ENCODE assay signal across 18 cellular contexts in genomic region chr4:150855981-150856510, GRCh38.
A peak's percentile ranks its signal among the peaks of the same experiment; 100 is the strongest.
DNase-seq lines count a peak whose midpoint lies in the region; ATAC-seq, FAIRE-seq and TF ChIP-seq lines count a peak whose summit lies in the region.
"Had no signal": no experiment of that assay in that cellular context is flagged by ENCODE, and none has a peak within 500 bp of the region (broad histone marks: within the 10 kb centered on the region; RNA-seq: fewer than 3 reads in every experiment).

No MANE protein-coding gene starts in this region.

- no peak for DNase-seq in GM12891 (ENCODE audit: insufficient read length, low spot score)
- no peak for DNase-seq in GM12878 (ENCODE audit: low read depth, low spot score)
- DNase-seq in HepG2 (ENCODE audit: low spot score): no peak
- DNase-seq in breast epithelium (ENCODE audit: low spot score in 2 of 2): no peak
- DNase-seq: DMS 273 treated with DMSO at 0.1 percent for 48 hours, GF-D8, NCI-H1436, NCI-H2029, NCI-H2171, NCI-H446, NCI-H69, SJCRH30 had no signal

- H3K79me2 ChIP-seq in GM12878 (ENCODE audit: control insufficient read depth, insufficient read depth, low read length) (no peaks in the 10 kb centered on the region), HepG2 (ENCODE audit: insufficient read depth, low read length) (no peaks in the 10 kb centered on the region)

- RAD21 ChIA-PET in GM12878 (lab: Charles Lee; ENCODE audit: unreplicated experiment): interaction anchor here (1.6 to 2.2 kb wide), 2 partner anchors 11 to 27 kb away, joined by 4 to 15 read pairs; no protein-coding TSS in a partner anchor

- POLR2A ChIA-PET in GM12878 (lab: Charles Lee): no interaction called here
- POLR2A ChIA-PET in HepG2 (lab: Yijun Ruan, JAX): no interaction called here

- BruUV-seq in GM12878 (replicated peaks; lab: Mats Ljungman, UMichigan) (no TSS peak), HepG2 (replicated peaks; lab: Mats Ljungman, UMichigan) (no TSS peak)

- H3K4me2 ChIP-seq in GM12878 (ENCODE audit: control insufficient read depth, insufficient read depth): no peak overlapping the region
- H3K4me2 ChIP-seq in HepG2 (ENCODE audit: low read depth, low read length): no peak overlapping the region
- H3K4me2 ChIP-seq: KMS-11 had no signal

- ATAC-seq in GM19463 (IDR thresholded peaks at IDR 0.05; ENCODE audit: unreplicated experiment): peak; percentile 74
- ATAC-seq in HG02678 (IDR thresholded peaks at IDR 0.05; ENCODE audit: unreplicated experiment): peak; percentile 68
- peak; percentile 89 for ATAC-seq in GM12878
- ATAC-seq in HG03139 (IDR thresholded peaks at IDR 0.05; ENCODE audit: unreplicated experiment): no peak
- no peak for ATAC-seq in HepG2
- no peak for ATAC-seq in HG03354 (IDR thresholded peaks at IDR 0.05; ENCODE audit: poor library complexity, severe bottlenecking, unreplicated experiment)

- no peak for TF ChIP-seq CTCF in GM12878 (IDR thresholded peaks at IDR 0.05 in 2 of 3, conservative IDR thresholded peaks at IDR 0.05 in 1 of 3; ENCODE audit: control insufficient read depth in 2 of 3, extremely low read depth in 1 of 3, insufficient read depth in 1 of 3, low read depth in 3 of 3, low read length in 3 of 3)
- no peak for TF ChIP-seq CTCF in HepG2 (CRISPR knock-in tag; IDR thresholded peaks at IDR 0.05)
- no peak for TF ChIP-seq CTCF in breast epithelium (IDR thresholded peaks at IDR 0.05)

- H4K20me1 ChIP-seq in GM12878 (ENCODE audit: control insufficient read depth, insufficient read depth) (no peaks in the 10 kb centered on the region), HepG2 (ENCODE audit: insufficient read depth, low read length) (no peaks in the 10 kb centered on the region)

- CTCF ChIA-PET in GM12878 (lab: Yijun Ruan, JAX) (interaction anchor here (0.7 to 4.7 kb wide), 7 partner anchors 11 to 558 kb away, joined by 3 to 44 read pairs (median 3); no protein-coding TSS in a partner anchor), HepG2 (lab: Yijun Ruan, JAX; ENCODE audit: low intra/inter-chr PET ratio, low total read pairs) (no interaction called here)

- TF ChIP-seq EP300 in GM12878 (IDR thresholded peaks at IDR 0.05; ENCODE audit: borderline replicate concordance in 1 of 2, control insufficient read depth in 1 of 2, low read depth in 2 of 2, low read length in 2 of 2) (no peak), HepG2 (IDR thresholded peaks at IDR 0.05; ENCODE audit: low read depth in 2 of 2, low read length in 2 of 2) (no peak), HepG2 (CRISPR knock-in tag; IDR thresholded peaks at IDR 0.05; ENCODE audit: borderline replicate concordance) (no peak)

- H3K27ac ChIP-seq in GM12878 (ENCODE audit: control insufficient read depth, insufficient read depth) (no peak overlapping the region), HepG2 (ENCODE audit: extremely low read length, insufficient read depth, low read length) (no peak overlapping the region), breast epithelium (no peak overlapping the region)
- H3K27ac ChIP-seq: KMS-11, SJCRH30 had no signal

- H3K9me3 ChIP-seq in GM12878 (replicated peaks; ENCODE audit: control insufficient read depth, insufficient read depth, low read length) (no peaks in the 10 kb centered on the region), HepG2 (ENCODE audit: low read length) (no peaks in the 10 kb centered on the region), breast epithelium (no peaks in the 10 kb centered on the region)
- H3K9me3 ChIP-seq: SJCRH30 had no signal

- SMC1A ChIA-PET in GM12878 (lab: Charles Lee; ENCODE audit: uncharacterized antibody, unreplicated experiment): interaction anchor here (0.6 to 3.3 kb wide), 12 partner anchors 10 to 559 kb away, joined by 3 to 22 read pairs (median 4); no protein-coding TSS in a partner anchor

- no peak overlapping the region for H2AFZ ChIP-seq in GM12878 (ENCODE audit: control insufficient read depth, low read depth, low read length)
- H2AFZ ChIP-seq in HepG2 (ENCODE audit: low read length): no peak overlapping the region

- WGBS in GM12878 (ENCODE audit: insufficient coverage, insufficient replicate concordance, low lambda C conversion rate, missing lambda C conversion rate): 94% methylated on average over 1 of the region's 1 CpG
- 100% methylated on average over 1 of the region's 1 CpG for WGBS in HepG2 (ENCODE audit: low lambda C conversion rate)

- H3K27me3 ChIP-seq in GM12878 (replicated peaks in 1 of 2; ENCODE audit: control insufficient read depth in 2 of 2, insufficient read depth in 2 of 2, low read length in 1 of 2): no peaks in the 10 kb centered on the region
- H3K27me3 ChIP-seq in HepG2 (ENCODE audit: control insufficient read depth in 1 of 2, insufficient read depth in 2 of 2, low read length in 2 of 2): no peaks in the 10 kb centered on the region
- H3K27me3 ChIP-seq in breast epithelium: no peaks in the 10 kb centered on the region
- H3K27me3 ChIP-seq: SJCRH30 had no signal

- in situ Hi-C loops in GM12878 (cut with MboI): no loop called here
- in situ Hi-C loops in HepG2 (cut with HindIII; ENCODE audit: extremely low pct_ligation_motif_present, low pct_unique_long_range_greater_than_20kb): loop anchor here (25.0 kb wide), 1 partner anchor 869 kb away; no protein-coding TSS in a partner anchor

- no peaks in the 10 kb centered on the region; a peak in 1 of 4 replicates for H3K36me3 ChIP-seq in GM12878 (ENCODE audit: control insufficient read depth in 2 of 2, insufficient read depth in 2 of 2, low read length in 1 of 2)
- peaks cover 3 to 10% of the 10 kb centered on the region in 2 experiments; a peak in 4 of 5 replicates for H3K36me3 ChIP-seq in HepG2 (replicated peaks in 1 of 2; ENCODE audit: control insufficient read depth in 1 of 2, insufficient read depth in 2 of 2, low read length in 2 of 2)
- no peaks in the 10 kb centered on the region for H3K36me3 ChIP-seq in breast epithelium
- H3K36me3 ChIP-seq: SJCRH30 had no signal

- H3K9ac ChIP-seq in GM12878 (ENCODE audit: control insufficient read depth, insufficient read depth, low read length) (no peak overlapping the region), HepG2 (ENCODE audit: insufficient read depth, low read depth, low read length) (no peak overlapping the region)
- H3K9ac ChIP-seq: KMS-11 had no signal

- intact Hi-C loops in GM12878 (cut with micrococcal nuclease; ENCODE audit: unreplicated experiment) (no loop called here), HepG2 (cut with micrococcal nuclease; ENCODE audit: unreplicated experiment) (no loop called here), breast epithelium (cut with DNase I; ENCODE audit: low total_unique reads) (no loop called here)

- no peak for TF ChIP-seq POLR2A in GM12891 (IDR thresholded peaks at IDR 0.05; ENCODE audit: low read depth, low read length)
- TF ChIP-seq POLR2A in GM12878 (IDR thresholded peaks at IDR 0.05; ENCODE audit: low read depth, low read length): no peak
- TF ChIP-seq POLR2A in HepG2 (IDR thresholded peaks at IDR 0.05; ENCODE audit: insufficient read depth in 1 of 2, low read depth in 2 of 2, low read length in 2 of 2): no peak
- no peak for TF ChIP-seq POLR2A in breast epithelium (IDR thresholded peaks at IDR 0.05)

- H3K4me1 ChIP-seq in GM12878 (ENCODE audit: control insufficient read depth, insufficient read depth, low read length): no peaks in the 10 kb centered on the region
- no peaks in the 10 kb centered on the region for H3K4me1 ChIP-seq in HepG2 (ENCODE audit: insufficient read depth, low read length)
- H3K4me1 ChIP-seq in breast epithelium: no peaks in the 10 kb centered on the region
- H3K4me1 ChIP-seq: SJCRH30 had no signal

- FAIRE-seq in GM12891 (lab: Jason Lieb, UNC) (peak; percentile 40), GM12878 (lab: Jason Lieb, UNC) (no peak), HepG2 (lab: Jason Lieb, UNC) (no peak)
- FAIRE-seq: H1 had no signal

- TF ChIP-seq RAD21 in GM12878 (IDR thresholded peaks at IDR 0.05; ENCODE audit: insufficient read depth, low read depth, low read length) (no peak), HepG2 (CRISPR knock-in tag; IDR thresholded peaks at IDR 0.05) (no peak)

- H3K4me3 ChIP-seq in GM12878: no peak overlapping the region
- H3K4me3 ChIP-seq in HepG2 (replicated peaks in 1 of 3; ENCODE audit: insufficient read depth in 1 of 3, low read depth in 2 of 3, low read length in 3 of 3): no peak overlapping the region
- no peak overlapping the region for H3K4me3 ChIP-seq in breast epithelium
- H3K4me3 ChIP-seq: SJCRH30 had no signal

TF ChIP-seq in GM12891, 5 proteins besides CTCF, POLR2A, EP300 and RAD21:
- TF ChIP-seq TAF1 (IDR thresholded peaks at IDR 0.05; ENCODE audit: low read depth, low read length) (no peak), POU2F2 (IDR thresholded peaks at IDR 0.05; ENCODE audit: low read depth, low read length) (no peak), PAX5 (IDR thresholded peaks at IDR 0.05; ENCODE audit: insufficient read depth, low read length, severe bottlenecking) (no peak), SPI1 (IDR thresholded peaks at IDR 0.05; ENCODE audit: low read depth, low read length) (no peak), POLR2AphosphoS5 (IDR thresholded peaks at IDR 0.05; ENCODE audit: low read depth, low read length) (no peak)

TF ChIP-seq in GM12878, 131 proteins besides CTCF, POLR2A, EP300 and RAD21:
- TF ChIP-seq ZNF24 (IDR thresholded peaks at IDR 0.05) (0 out of 2 replicates have a peak, but pooled peaks have one; percentile 10), SREBF1 (IDR thresholded peaks at IDR 0.05; ENCODE audit: low read length) (no peak)
TF ChIP-seq in GM12878: peak in this region for 1.

TF ChIP-seq in HepG2, 621 proteins besides CTCF, POLR2A, EP300 and RAD21 (continues in another document):
- TF ChIP-seq E2F1 (CRISPR knock-in tag; IDR thresholded peaks at IDR 0.05): no peak
- no peak for TF ChIP-seq KLF16 (CRISPR knock-in tag; IDR thresholded peaks at IDR 0.05)
- no peak for TF ChIP-seq CREB1 (IDR thresholded peaks at IDR 0.05)
- TF ChIP-seq CREB1 (CRISPR knock-in tag; IDR thresholded peaks at IDR 0.05): no peak
- TF ChIP-seq KLF11 (CRISPR knock-in tag; IDR thresholded peaks at IDR 0.05): no peak
- no peak for TF ChIP-seq PAF1 (CRISPR knock-in tag; IDR thresholded peaks at IDR 0.05)

Comparison
In these comparisons a context has a peak if more than half of its experiments do, and no peak if none do; other contexts are left out.
1. ATAC-seq: peak in GM19463 (single experiment), HG02678 (single experiment) and GM12878 (single experiment); none in HG03139 (single experiment), HepG2 (single experiment) and HG03354 (single experiment).